13 cellular contexts compared by ENCODE assay signal in the genomic region with DNA sequence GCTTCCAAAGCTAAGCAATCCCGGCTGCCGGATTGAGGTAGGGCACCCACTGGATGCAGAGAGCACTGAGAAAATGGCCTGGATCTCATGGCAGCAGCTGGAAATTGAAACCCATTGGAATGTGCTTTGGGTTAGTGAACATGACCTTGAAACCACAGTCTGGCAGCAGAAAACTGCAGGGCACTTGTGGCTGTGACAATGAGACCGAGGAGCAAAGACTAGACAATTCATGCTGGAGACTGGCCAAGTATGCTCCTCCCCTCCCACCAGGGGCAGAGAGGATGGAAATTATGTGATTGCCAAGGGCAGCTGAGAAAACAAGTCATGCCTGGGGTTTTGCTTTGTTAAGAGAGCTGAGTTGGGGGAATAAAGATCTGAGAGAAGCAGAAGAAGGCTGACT.
DNase-seq lines count a peak whose midpoint lies in the region; ATAC-seq and TF ChIP-seq lines count a peak whose summit lies in the region.
"Had no signal": no experiment of that assay in that cellular context is flagged by ENCODE, and none has a peak within 500 bp of the region (broad histone marks: within the 10 kb centered on the region; RNA-seq: fewer than 3 reads in every experiment).

No MANE protein-coding gene starts in this region.

- TF ChIP-seq CTCF in astrocyte of the cerebellum (IDR thresholded peaks at IDR 0.05; ENCODE audit: low read depth, low read length, missing control alignments) = no peak

- no peak overlapping the region for H3K4me3 ChIP-seq in astrocyte of the cerebellum (ENCODE audit: low read depth, low read length)

- DNase-seq in GM03348 (ENCODE audit: low spot score) = peak; percentile 10
- peak; percentile 51 to 84 for DNase-seq in NCI-H2081 (lab: John Stamatoyannopoulos, UW)
- DNase-seq in astrocyte of the cerebellum (ENCODE audit: low read depth) = peak; percentile 39
- DNase-seq in myocyte (ENCODE audit: low read depth) = peak; percentile 99
- DNase-seq in GDM1 (lab: John Stamatoyannopoulos, UW) = no peak
- no peak for DNase-seq in left lobe of liver (ENCODE audit: low spot score)
- DNase-seq: activated CD4-positive, alpha-beta T cell treated with anti-CD3 and anti-CD28 coated beads, Interleukin-2, amount 50 U/mL, for 4 hours; activated naive CD4-positive, alpha-beta T cell treated with anti-CD3 and anti-CD28 coated beads for 36 hours; naive thymus-derived CD8-positive, alpha-beta T cell; NCI-H2171; stimulated activated naive CD8-positive, alpha-beta T cell treated with anti-CD3 and anti-CD28 coated beads, Interleukin-15, amount 100 ng/mL, for 72 hours had no signal

- no peak for ATAC-seq in HG02885 (IDR thresholded peaks at IDR 0.05; ENCODE audit: poor library complexity, unreplicated experiment)
- no peak for ATAC-seq in activated CD4-positive, CD25-positive, alpha-beta regulatory T cell treated with anti-CD3 and anti-CD28 coated beads, Interleukin-2, amount 50 U/mL, for 24 hours
- no peak for ATAC-seq in left lobe of liver
- ATAC-seq: naive thymus-derived CD8-positive, alpha-beta T cell; stimulated activated naive CD8-positive, alpha-beta T cell treated with anti-CD3 and anti-CD28 coated beads, Interleukin-15, amount 100 ng/mL, for 72 hours had no signal

- in situ Hi-C loops in astrocyte of the cerebellum (cut with HindIII; ENCODE audit: low sequenced_read_pairs) = no loop called here

Comparison
In these comparisons a context has a peak if more than half of its experiments do, and no peak if none do; other contexts are left out.
1. DNase-seq: peak in GM03348 (single experiment), NCI-H2081 (2 of 2), astrocyte of the cerebellum (single experiment) and myocyte (single experiment); none in GDM1 (single experiment) and left lobe of liver (single experiment).